14 cellular contexts compared by ENCODE assay signal in genomic region chr4:172927096-172927495, GRCh38.
"Had no signal": no experiment of that assay in that cellular context is flagged by ENCODE, and none has a peak within 500 bp of the region (broad histone marks: within the 10 kb centered on the region; RNA-seq: fewer than 3 reads in every experiment).

No MANE protein-coding gene starts in this region.

- H3K4me3 ChIP-seq: body of pancreas, lower lobe of right lung, thoracic aorta had no signal

- H3K27me3 ChIP-seq: body of pancreas had no signal

- H3K4me1 ChIP-seq: body of pancreas, lower lobe of right lung had no signal

- DNase-seq: activated B cell treated with CpG ODN at 0.5 μM for 24 hours; activated CD4-positive, alpha-beta T cell treated with anti-CD3 and anti-CD28 coated beads, Interleukin-2, amount 10 ng/mL, durations not matched to agents 7 days and 5 days; activated T-cell treated with anti-CD3 and anti-CD28 coated beads for 4 hours; cortex of kidney; effector memory CD8-positive, alpha-beta T cell; hippocampal formation; kidney glomerular epithelial cell; lower lobe of right lung; midbrain; naive thymus-derived CD4-positive, alpha-beta T cell; stimulated activated CD4-positive, alpha-beta T cell treated with anti-CD3 and anti-CD28 coated beads, Interleukin-4, amount 100 ng/mL, for 4 hours; stimulated activated naive CD8-positive, alpha-beta T cell treated with anti-CD3 and anti-CD28 coated beads, Interleukin-15, amount 100 ng/mL, for 72 hours had no signal

- H3K9me3 ChIP-seq: body of pancreas, lower lobe of right lung, thoracic aorta had no signal

- H3K36me3 ChIP-seq: lower lobe of right lung, thoracic aorta had no signal
